ENCODE assay signal across 8 cellular contexts in genomic region chr13:19959141-19959830, GRCh38. TPM values are rescaled to one million over a fixed set of nuclear protein-coding genes. Genes with fewer than 3 reads are reported as not detected.
DNase-seq lines count a peak whose midpoint lies in the region; ATAC-seq and TF ChIP-seq lines count a peak whose summit lies in the region.

No MANE protein-coding gene starts in this region.

- peaks cover 22 to 43% (median 40%) of the 10 kb centered on the region in 11 experiments; a peak in 21 of 22 replicates for H4K20me1 ChIP-seq in BLaER1 treated with 17β-estradiol and CSF1 and Interleukin-3, amounts not matched to agents 10 nM and 100 nM

- peaks cover 0 to 9% (median 0%) of the 10 kb centered on the region in 11 experiments; a peak in 3 of 22 replicates for H3K9me3 ChIP-seq in BLaER1 treated with 17β-estradiol and CSF1 and Interleukin-3, amounts not matched to agents 10 nM and 100 nM (replicated peaks in 1 of 11)
- no peaks in the 10 kb centered on the region for H3K9me3 ChIP-seq in right lobe of liver

- H3K4me1 Mint-ChIP-seq in activated CD4-positive, alpha-beta T cell treated with anti-CD3 and anti-CD28 coated beads, Interleukin-2, amount 10 ng/mL, durations not matched to agents 7 days and 5 days = peaks cover 27% of the 10 kb centered on the region

- POLR2A ChIA-PET in activated CD4-positive, alpha-beta T cell treated with anti-CD3 and anti-CD28 coated beads, Interleukin-2, amount 10 ng/mL, durations not matched to agents 7 days and 5 days (lab: Charles Lee) = no interaction called here

- peak in 3 of 4 donors; percentile 6 to 27 (median 14) for TF ChIP-seq CTCF in right lobe of liver (IDR thresholded peaks at IDR 0.05)

- H3K27me3 Mint-ChIP-seq in activated CD4-positive, alpha-beta T cell treated with anti-CD3 and anti-CD28 coated beads, Interleukin-2, amount 10 ng/mL, durations not matched to agents 7 days and 5 days = peaks cover 5% of the 10 kb centered on the region

- no peaks in the 10 kb centered on the region for H3K9me3 Mint-ChIP-seq in activated CD4-positive, alpha-beta T cell treated with anti-CD3 and anti-CD28 coated beads, Interleukin-2, amount 10 ng/mL, durations not matched to agents 7 days and 5 days

- peaks cover 26 to 44% (median 35%) of the 10 kb centered on the region in 10 experiments for H3K4me1 ChIP-seq in BLaER1 treated with 17β-estradiol and CSF1 and Interleukin-3, amounts not matched to agents 10 nM and 100 nM
- peaks cover 0 to 30% (median 5%) of the 10 kb centered on the region in 4 donors for H3K4me1 ChIP-seq in right lobe of liver

- intact Hi-C loops in right lobe of liver (cut with DNase I) = no loop called here

- H3K27ac ChIP-seq in BLaER1 treated with 17β-estradiol and CSF1 and Interleukin-3, amounts not matched to agents 10 nM and 100 nM = peak overlapping the region; percentile 94 to 99 (median 98)
- peak overlapping the region; percentile 90 to 92 (median 90) for H3K27ac ChIP-seq in right lobe of liver

- H3K4me3 ChIP-seq in BLaER1 treated with 17β-estradiol and CSF1 and Interleukin-3, amounts not matched to agents 10 nM and 100 nM = peak overlapping the region; percentile 77 to 96 (median 89)
- H3K4me3 ChIP-seq in right lobe of liver = peak overlapping the region; percentile 73 to 76 (median 74)

- H3K4me2 ChIP-seq in BLaER1 treated with 17β-estradiol and CSF1 and Interleukin-3, amounts not matched to agents 10 nM and 100 nM = peak overlapping the region; percentile 85 to 98 (median 93)

- WGBS in right lobe of liver (ENCODE audit: insufficient coverage, low coverage, low lambda C conversion rate, missing lambda C conversion rate) = 0% methylated on average over 9 of the region's 61 CpGs

- peak; percentile 10 for ATAC-seq in GM21619 (IDR thresholded peaks at IDR 0.05; ENCODE audit: unreplicated experiment)
- ATAC-seq in right lobe of liver = peak in 2 of 4 donors; percentile 18 to 28
- no peak for ATAC-seq in GM21526 (IDR thresholded peaks at IDR 0.05; ENCODE audit: low FRiP score, unreplicated experiment)

- no peak for TF ChIP-seq POLR2A in right lobe of liver (IDR thresholded peaks at IDR 0.05)

- H3K36me3 Mint-ChIP-seq in activated CD4-positive, alpha-beta T cell treated with anti-CD3 and anti-CD28 coated beads, Interleukin-2, amount 10 ng/mL, durations not matched to agents 7 days and 5 days (ENCODE audit: low read depth) = peaks cover 10% of the 10 kb centered on the region

- peak; percentile 25 for DNase-seq in NCI-H2107 treated with DMSO at 0.1 percent for 48 hours (lab: John Stamatoyannopoulos, UW; ENCODE audit: unreplicated experiment)
- DNase-seq in activated CD4-positive, alpha-beta T cell treated with anti-CD3 and anti-CD28 coated beads, Interleukin-2, amount 10 ng/mL, durations not matched to agents 7 days and 5 days = peak; percentile 71
- DNase-seq in dedifferentiated amniotic fluid mesenchymal stem cell (ENCODE audit: extremely low spot score) = peak; percentile 31
- peak; percentile 65 to 77 (median 71) for DNase-seq in right lobe of liver
- peak; percentile 65 to 70 for DNase-seq in stimulated activated CD4-positive, alpha-beta T cell treated with anti-CD3 and anti-CD28 coated beads, Interleukin-4, amount 100 ng/mL, for 4 hours

- H3K36me3 ChIP-seq in BLaER1 treated with 17β-estradiol and CSF1 and Interleukin-3, amounts not matched to agents 10 nM and 100 nM = peaks cover 15 to 39% (median 30%) of the 10 kb centered on the region in 11 experiments; a peak in 20 of 22 replicates
- H3K36me3 ChIP-seq in right lobe of liver = peaks cover 0 to 6% (median 0%) of the 10 kb centered on the region in 4 donors

- H3K27me3 ChIP-seq in BLaER1 treated with 17β-estradiol and CSF1 and Interleukin-3, amounts not matched to agents 10 nM and 100 nM = no peaks in the 10 kb centered on the region; a peak in 1 of 22 replicates
- no peaks in the 10 kb centered on the region for H3K27me3 ChIP-seq in right lobe of liver

- peak overlapping the region; percentile 94 for H3K4me3 Mint-ChIP-seq in activated CD4-positive, alpha-beta T cell treated with anti-CD3 and anti-CD28 coated beads, Interleukin-2, amount 10 ng/mL, durations not matched to agents 7 days and 5 days

- peak overlapping the region; percentile 98 for H3K27ac Mint-ChIP-seq in activated CD4-positive, alpha-beta T cell treated with anti-CD3 and anti-CD28 coated beads, Interleukin-2, amount 10 ng/mL, durations not matched to agents 7 days and 5 days

- CTCF ChIA-PET in activated CD4-positive, alpha-beta T cell treated with anti-CD3 and anti-CD28 coated beads, Interleukin-2, amount 10 ng/mL, durations not matched to agents 7 days and 5 days (lab: Charles Lee) = interaction anchor here (0.6 to 1.2 kb wide), 6 partner anchors 10 to 168 kb away, joined by 3 to 5 read pairs (median 3); no protein-coding TSS in a partner anchor

- H3K9ac ChIP-seq in BLaER1 treated with 17β-estradiol and CSF1 and Interleukin-3, amounts not matched to agents 10 nM and 100 nM = peak overlapping the region; percentile 96 to 100 (median 99)

RNA-seq across cellular contexts. Expression of gene ZMYM2, which starts 0.8 kb away (rescaled TPM):
- 10 to 100 TPM; 41.5 to 46.7 TPM for total RNA-seq in activated CD4-positive, alpha-beta T cell treated with anti-CD3 and anti-CD28 coated beads, Interleukin-2, amount 10 ng/mL, durations not matched to agents 7 days and 5 days
- total RNA-seq in right lobe of liver = 10 to 100 TPM; 17.1 to 35.2 (median 25.9) TPM
